Comparison of ENCODE assay signal across 1 cellular context in genomic region chr3:140766465-140766864, GRCh38.
TF ChIP-seq lines count a peak whose summit lies in the region.

No MANE protein-coding gene starts in this region.

TF ChIP-seq in HepG2, 621 proteins besides CTCF, POLR2A, EP300 and RAD21 (continued from another document):
- TF ChIP-seq ZNF646 (CRISPR knock-in tag; IDR thresholded peaks at IDR 0.05) (no peak), ZNF407 (CRISPR knock-in tag; IDR thresholded peaks at IDR 0.05; ENCODE audit: not compliant biosample characterization) (no peak), ZBTB20 (CRISPR knock-in tag; IDR thresholded peaks at IDR 0.05; ENCODE audit: borderline replicate concordance, low read depth) (no peak), HHEX (CRISPR knock-in tag; IDR thresholded peaks at IDR 0.05) (no peak), NCOA5 (CRISPR knock-in tag; IDR thresholded peaks at IDR 0.05) (no peak)
